ENCODE assay signal across 1 cellular context in genomic region chr1:33758698-33759097, GRCh38.
TF ChIP-seq lines count a peak whose summit lies in the region.

No MANE protein-coding gene starts in this region.

TF ChIP-seq in IMR-90, 13 proteins besides CTCF, POLR2A, EP300 and RAD21:
- TF ChIP-seq ELK1 (IDR thresholded peaks at IDR 0.05; ENCODE audit: borderline replicate concordance, low read depth, low read length) (no peak), NFE2L2 (IDR thresholded peaks at IDR 0.05; ENCODE audit: low read depth, low read length) (no peak), MXI1 (IDR thresholded peaks at IDR 0.05; ENCODE audit: borderline replicate concordance, low read depth, low read length) (no peak), RCOR1 (IDR thresholded peaks at IDR 0.05; ENCODE audit: insufficient replicate concordance, low read length) (no peak), RFX5 (IDR thresholded peaks at IDR 0.05; ENCODE audit: low read depth, low read length) (no peak), CEBPB (IDR thresholded peaks at IDR 0.05; ENCODE audit: low read depth, low read length) (no peak), MAFK (IDR thresholded peaks at IDR 0.05; ENCODE audit: low read depth, low read length) (no peak), SMC3 (IDR thresholded peaks at IDR 0.05; ENCODE audit: low read depth, low read length) (no peak), BHLHE40 (IDR thresholded peaks at IDR 0.05; ENCODE audit: low read depth, low read length) (no peak)
